ENCODE assay signal across 28 cellular contexts in genomic region chr16:54356391-54356790, GRCh38.
"Had no signal": no experiment of that assay in that cellular context is flagged by ENCODE, and none has a peak within 500 bp of the region (broad histone marks: within the 10 kb centered on the region; RNA-seq: fewer than 3 reads in every experiment).

No MANE protein-coding gene starts in this region.

- DNase-seq: activated CD4-positive, alpha-beta memory T cell treated with anti-CD3 and anti-CD28 coated beads, Interleukin-2, amount 10 ng/mL, durations not matched to agents 7 days and 5 days; activated CD4-positive, alpha-beta T cell treated with anti-CD3 and anti-CD28 coated beads for 1 hour; activated CD4-positive, alpha-beta T cell treated with anti-CD3 and anti-CD28 coated beads for 4 hours; activated CD4-positive, alpha-beta T cell treated with anti-CD3 and anti-CD28 coated beads, Interleukin-2, amount 10 ng/mL, durations not matched to agents 7 days and 5 days; activated CD4-positive, alpha-beta T cell treated with anti-CD3 and anti-CD28 coated beads, Interleukin-2, amount 50 U/mL, for 4 hours; activated CD4-positive, CD25-positive, alpha-beta regulatory T cell; activated CD8-positive, alpha-beta memory T cell treated with anti-CD3 and anti-CD28 coated beads, Interleukin-2, amount 50 U/mL, for 48 hours; activated gamma-delta T cell; activated naive CD4-positive, alpha-beta T cell; activated naive CD4-positive, alpha-beta T cell treated with anti-CD3 and anti-CD28 coated beads, Interleukin-2, amount 10 ng/mL, durations not matched to agents 7 days and 5 days; activated naive CD8-positive, alpha-beta T cell treated with anti-CD3 and anti-CD28 coated beads, Interleukin-2, amount 10 ng/mL, durations not matched to agents 7 days and 5 days; activated T-cell treated with anti-CD3 and anti-CD28 coated beads for 4 hours; activated T-cell treated with anti-CD3 and anti-CD28 coated beads, Interleukin-2, amount 50 U/mL, for 24 hours; activated T-cell treated with anti-CD3 and anti-CD28 coated beads, Interleukin-2, amount 50 U/mL, for 72 hours; body of pancreas; dorsolateral prefrontal cortex; effector memory CD4-positive, alpha-beta T cell; endodermal cell; foreskin keratinocyte; gastrocnemius medialis; glutamatergic neuron; heart left ventricle; T-helper 1 cell; T-helper 17 cell; T1000 had no signal

- H3K4me3 ChIP-seq: body of pancreas, breast epithelium, coronary artery, dorsolateral prefrontal cortex, gastrocnemius medialis, heart left ventricle had no signal

- H3K4me1 ChIP-seq: breast epithelium, foreskin keratinocyte, gastrocnemius medialis had no signal

- H3K9me3 ChIP-seq: body of pancreas, gastrocnemius medialis had no signal

- H3K36me3 ChIP-seq: breast epithelium, gastrocnemius medialis, heart left ventricle had no signal

- H3K27me3 ChIP-seq: breast epithelium, foreskin keratinocyte, gastrocnemius medialis, heart left ventricle had no signal

- ATAC-seq: activated naive CD4-positive, alpha-beta T cell treated with anti-CD3 and anti-CD28 coated beads, Interleukin-2, amount 50 U/mL, for 72 hours; activated T-cell treated with anti-CD3 and anti-CD28 coated beads, Interleukin-2, amount 50 U/mL, for 72 hours; body of pancreas; foreskin keratinocyte; gastrocnemius medialis; heart left ventricle; T-helper 17 cell had no signal

- H3K27ac ChIP-seq: body of pancreas, breast epithelium, coronary artery, dorsolateral prefrontal cortex, foreskin keratinocyte, gastrocnemius medialis, heart left ventricle had no signal
